ENCODE assay signal across 8 cellular contexts in the genomic region with DNA sequence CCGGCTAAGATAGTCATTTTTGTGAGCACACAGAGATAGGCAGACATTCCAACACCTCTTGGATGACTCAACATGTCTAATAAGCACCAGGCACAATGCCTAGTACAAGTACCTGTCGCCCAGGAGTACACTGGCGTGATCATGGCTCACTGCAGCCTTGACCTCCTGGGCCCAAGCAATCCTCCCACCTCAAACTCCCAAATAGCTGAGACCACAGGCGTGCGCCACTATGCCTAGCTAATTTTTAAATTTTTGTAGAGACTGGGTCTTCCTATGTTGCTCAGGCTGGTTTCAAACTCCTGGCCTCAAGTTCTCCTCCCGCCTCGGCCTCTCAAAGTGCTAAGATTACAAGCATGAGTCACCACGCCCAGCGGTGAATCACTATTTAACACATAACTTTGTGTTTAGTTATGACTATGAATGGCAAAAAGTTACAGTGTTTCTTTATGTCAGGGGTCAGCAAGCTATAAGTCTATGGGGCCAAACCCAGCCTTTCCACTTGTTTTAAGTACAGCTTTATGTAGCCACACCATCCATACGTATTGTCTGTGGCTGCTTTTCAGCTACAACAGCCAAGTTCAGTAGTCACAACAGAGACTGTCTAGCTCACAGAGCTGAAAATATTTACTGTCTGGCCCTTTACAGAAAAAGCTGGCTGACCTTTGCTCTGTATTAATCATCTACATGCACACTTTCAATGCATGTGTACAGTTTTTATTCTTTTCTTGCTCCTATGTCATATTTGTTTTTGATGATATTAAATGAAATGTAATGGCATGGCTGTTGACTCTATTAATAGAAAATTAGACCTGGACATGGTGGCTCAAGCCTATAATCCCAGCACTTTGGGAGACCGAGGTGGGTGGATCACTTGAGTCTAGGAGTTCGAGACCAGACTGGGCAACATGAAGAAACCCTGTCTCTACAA. TPM values are rescaled to one million over a fixed set of nuclear protein-coding genes. Genes with fewer than 3 reads are reported as not detected.
A peak's percentile ranks its signal among the peaks of the same experiment; 100 is the strongest.
DNase-seq lines count a peak whose midpoint lies in the region; ATAC-seq lines count a peak whose summit lies in the region.

No MANE protein-coding gene starts in this region.

- peak; percentile 50 for ATAC-seq in HG02852 (IDR thresholded peaks at IDR 0.05; ENCODE audit: unreplicated experiment)

- H3K4me1 Mint-ChIP-seq in activated CD4-positive, alpha-beta memory T cell treated with anti-CD3 and anti-CD28 coated beads for 36 hours (ENCODE audit: low read depth), result peaks cover 30% of the 10 kb centered on the region

- H3K9me3 Mint-ChIP-seq in activated CD4-positive, alpha-beta memory T cell treated with anti-CD3 and anti-CD28 coated beads for 36 hours, result no peaks in the 10 kb centered on the region

- peaks cover 32% of the 10 kb centered on the region for H3K36me3 Mint-ChIP-seq in activated CD4-positive, alpha-beta memory T cell treated with anti-CD3 and anti-CD28 coated beads for 36 hours

- DNase-seq in activated CD4-positive, alpha-beta memory T cell treated with anti-CD3 and anti-CD28 coated beads for 36 hours, result peak; percentile 88
- DNase-seq in fibroblast of the conjunctiva (ENCODE audit: low read depth) (peak; percentile 84), T-helper 9 cell (no peak), C1 segment of cervical spinal cord (lab: John Stamatoyannopoulos, UW) (no peak), DMS153 treated with DMSO at 0.1 percent for 48 hours (lab: John Stamatoyannopoulos, UW; ENCODE audit: unreplicated experiment) (no peak), midbrain (lab: John Stamatoyannopoulos, UW) (no peak)
- DNase-seq in stimulated activated CD8-positive, alpha-beta memory T cell treated with anti-CD3 and anti-CD28 coated beads, Interleukin-2, amount 100 ng/mL, for 48 hours (ENCODE audit: low read depth in 2 of 2), result peak; percentile 41 to 65

- peak overlapping the region; percentile 79 for H3K27ac Mint-ChIP-seq in activated CD4-positive, alpha-beta memory T cell treated with anti-CD3 and anti-CD28 coated beads for 36 hours

- H3K4me3 Mint-ChIP-seq in activated CD4-positive, alpha-beta memory T cell treated with anti-CD3 and anti-CD28 coated beads for 36 hours, result no peak overlapping the region

- intact Hi-C loops in activated CD4-positive, alpha-beta memory T cell treated with anti-CD3 and anti-CD28 coated beads for 36 hours (cut with micrococcal nuclease), result loop anchor here (1.0 kb wide), 3 partner anchors 15 to 22 kb away; a partner anchor contains a TSS

- CTCF ChIA-PET in activated CD4-positive, alpha-beta memory T cell treated with anti-CD3 and anti-CD28 coated beads for 36 hours (lab: Charles Lee), result interaction anchor here (0.7 to 2.4 kb wide), 12 partner anchors 18 to 288 kb away, joined by 3 to 18 read pairs (median 4); a partner anchor contains a TSS

- POLR2A ChIA-PET in activated CD4-positive, alpha-beta memory T cell treated with anti-CD3 and anti-CD28 coated beads for 36 hours (lab: Charles Lee), result interaction anchor here (0.7 to 1.4 kb wide), 6 partner anchors 20 to 222 kb away, joined by 3 to 6 read pairs (median 3); a partner anchor contains a TSS

- H3K27me3 Mint-ChIP-seq in activated CD4-positive, alpha-beta memory T cell treated with anti-CD3 and anti-CD28 coated beads for 36 hours, result no peaks in the 10 kb centered on the region

RNA-seq across cellular contexts. Expression of a gene that starts 18.7 kb away (rescaled TPM):
- total RNA-seq in activated CD4-positive, alpha-beta memory T cell treated with anti-CD3 and anti-CD28 coated beads for 36 hours, result 10 to 100 TPM; 53.0 to 65.1 TPM

RNA-seq across cellular contexts. Expression of a gene that starts 55.6 kb away (rescaled TPM):
- total RNA-seq in activated CD4-positive, alpha-beta memory T cell treated with anti-CD3 and anti-CD28 coated beads for 36 hours, result 10 to 100 TPM; 30.8 to 32.7 TPM

RNA-seq across cellular contexts. Expression of a gene that starts 55.9 kb away (rescaled TPM):
- 10 to 100 TPM; 84.0 to 87.9 TPM for total RNA-seq in activated CD4-positive, alpha-beta memory T cell treated with anti-CD3 and anti-CD28 coated beads for 36 hours

Comparison
In these comparisons a context has a peak if more than half of its experiments do, and no peak if none do; other contexts are left out.
1. DNase-seq: peak in activated CD4-positive, alpha-beta memory T cell treated with anti-CD3 and anti-CD28 coated beads for 36 hours (single experiment), fibroblast of the conjunctiva (single experiment) and stimulated activated CD8-positive, alpha-beta memory T cell treated with anti-CD3 and anti-CD28 coated beads, Interleukin-2, amount 100 ng/mL, for 48 hours (2 of 2); none in T-helper 9 cell (single experiment), C1 segment of cervical spinal cord (0 of 14), DMS153 treated with DMSO at 0.1 percent for 48 hours (single experiment) and midbrain (single experiment).